10 cellular contexts compared by ENCODE assay signal in the genomic region with DNA sequence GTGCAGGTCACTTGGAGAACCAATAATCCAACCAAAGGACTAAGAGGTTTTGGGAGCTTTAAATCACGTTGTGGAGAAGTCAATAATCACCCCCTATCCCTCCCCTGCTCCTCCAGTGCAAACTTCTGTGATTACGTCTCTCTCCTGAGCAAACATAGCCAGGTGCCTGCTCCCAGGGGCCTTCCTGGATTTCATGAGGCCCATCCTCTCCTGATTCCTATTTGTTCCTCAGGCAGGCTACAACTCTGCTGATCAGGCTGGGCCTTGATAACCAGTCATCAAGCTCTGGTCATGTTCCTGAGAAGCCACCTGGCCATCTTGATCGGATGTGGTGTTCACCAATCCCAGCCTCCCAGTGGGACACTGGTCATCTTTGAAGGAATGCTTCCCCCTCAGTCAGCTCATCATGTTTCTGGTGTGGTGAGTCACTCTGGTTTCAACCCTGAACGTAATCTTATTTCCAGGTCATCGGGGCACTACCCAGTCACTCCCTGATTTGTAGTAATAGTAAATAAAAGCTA. TPM values are rescaled to one million over a fixed set of nuclear protein-coding genes. Genes with fewer than 3 reads are reported as not detected.
DNase-seq lines count a peak whose midpoint lies in the region; ATAC-seq and TF ChIP-seq lines count a peak whose summit lies in the region.
"Had no signal": no experiment of that assay in that cellular context is flagged by ENCODE, and none has a peak within 500 bp of the region (broad histone marks: within the 10 kb centered on the region; RNA-seq: fewer than 3 reads in every experiment).

No MANE protein-coding gene starts in this region.

- ATAC-seq in stimulated activated naive B cell treated with anti-CD40 and anti-IgM and Interleukin-4, amounts not matched to agents 10 μg/mL and 1 μg/mL and 100 μg/mL, for 72 hours (replicated peaks): no peak
- no peak for ATAC-seq in HG03097 (IDR thresholded peaks at IDR 0.05; ENCODE audit: low FRiP score, unreplicated experiment)

- TF ChIP-seq CTCF in HFFc6 (IDR thresholded peaks at IDR 0.05) (no peak), esophagus squamous epithelium (IDR thresholded peaks at IDR 0.05) (no peak)

- intact Hi-C loops in esophagus squamous epithelium (cut with DNase I): no loop called here

- peaks cover 7% of the 10 kb centered on the region; the same call in 1 of the 2 replicates for H3K27me3 Mint-ChIP-seq in HFFc6 (ENCODE audit: insufficient read depth)
- H3K27me3 Mint-ChIP-seq in stimulated activated naive B cell treated with anti-CD40 and anti-IgM and Interleukin-4, amounts not matched to agents 10 μg/mL and 1 μg/mL and 100 μg/mL, for 72 hours: no peaks in the 10 kb centered on the region
- H3K27me3 Mint-ChIP-seq: activated naive CD4-positive, alpha-beta T cell treated with anti-CD3 and anti-CD28 coated beads, Interleukin-2, amount 50 U/mL, for 24 hours had no signal

- DNase-seq in HFFc6: peak; percentile 66
- DNase-seq in RKO (ENCODE audit: low spot score): peak; percentile 88
- DNase-seq in esophagus squamous epithelium (lab: John Stamatoyannopoulos, UW): no peak
- no peak for DNase-seq in stimulated activated naive B cell treated with anti-CD40 and anti-IgM and Interleukin-4, amounts not matched to agents 10 μg/mL and 1 μg/mL and 100 μg/mL, for 72 hours
- DNase-seq in NK-92 (lab: John Stamatoyannopoulos, UW; ENCODE audit: unreplicated experiment): no peak
- DNase-seq in activated CD4-positive, alpha-beta T cell treated with anti-CD3 and anti-CD28 coated beads, Interleukin-2, amount 50 U/mL, for 4 hours: no peak
- no peak for DNase-seq in activated CD8-positive, alpha-beta memory T cell treated with anti-CD3 and anti-CD28 coated beads for 24 hours
- DNase-seq: retina had no signal

- H3K9me3 ChIP-seq in esophagus squamous epithelium: no peaks in the 10 kb centered on the region

- 49 to 58% methylated on average over 4 to 5 of the region's 5 CpGs for WGBS in esophagus squamous epithelium, 2 donors

- H3K27ac Mint-ChIP-seq in HFFc6: peak overlapping the region; percentile 74
- peak overlapping the region; percentile 15 for H3K27ac Mint-ChIP-seq in stimulated activated naive B cell treated with anti-CD40 and anti-IgM and Interleukin-4, amounts not matched to agents 10 μg/mL and 1 μg/mL and 100 μg/mL, for 72 hours
- H3K27ac Mint-ChIP-seq: activated naive CD4-positive, alpha-beta T cell treated with anti-CD3 and anti-CD28 coated beads, Interleukin-2, amount 50 U/mL, for 24 hours had no signal

- H3K36me3 Mint-ChIP-seq in HFFc6 (ENCODE audit: low read depth): no peaks in the 10 kb centered on the region
- H3K36me3 Mint-ChIP-seq in stimulated activated naive B cell treated with anti-CD40 and anti-IgM and Interleukin-4, amounts not matched to agents 10 μg/mL and 1 μg/mL and 100 μg/mL, for 72 hours: peaks cover 7 to 10% of the 10 kb centered on the region in 2 donors
- H3K36me3 Mint-ChIP-seq: activated naive CD4-positive, alpha-beta T cell treated with anti-CD3 and anti-CD28 coated beads, Interleukin-2, amount 50 U/mL, for 24 hours had no signal

- no peak for TF ChIP-seq POLR2A in esophagus squamous epithelium (IDR thresholded peaks at IDR 0.05)

- no peaks in the 10 kb centered on the region for H3K27me3 ChIP-seq in esophagus squamous epithelium

- H3K4me3 Mint-ChIP-seq in HFFc6: no peak overlapping the region
- H3K4me3 Mint-ChIP-seq in stimulated activated naive B cell treated with anti-CD40 and anti-IgM and Interleukin-4, amounts not matched to agents 10 μg/mL and 1 μg/mL and 100 μg/mL, for 72 hours: no peak overlapping the region
- H3K4me3 Mint-ChIP-seq: activated naive CD4-positive, alpha-beta T cell treated with anti-CD3 and anti-CD28 coated beads, Interleukin-2, amount 50 U/mL, for 24 hours had no signal

- H3K9me3 Mint-ChIP-seq in HFFc6: no peaks in the 10 kb centered on the region
- no peaks in the 10 kb centered on the region for H3K9me3 Mint-ChIP-seq in stimulated activated naive B cell treated with anti-CD40 and anti-IgM and Interleukin-4, amounts not matched to agents 10 μg/mL and 1 μg/mL and 100 μg/mL, for 72 hours
- H3K9me3 Mint-ChIP-seq: activated naive CD4-positive, alpha-beta T cell treated with anti-CD3 and anti-CD28 coated beads, Interleukin-2, amount 50 U/mL, for 24 hours had no signal

- no peaks in the 10 kb centered on the region for H3K36me3 ChIP-seq in esophagus squamous epithelium

- H3K4me3 ChIP-seq in esophagus squamous epithelium: no peak overlapping the region

- H3K4me1 Mint-ChIP-seq in HFFc6 (ENCODE audit: low read depth): peaks cover 31% of the 10 kb centered on the region
- H3K4me1 Mint-ChIP-seq in stimulated activated naive B cell treated with anti-CD40 and anti-IgM and Interleukin-4, amounts not matched to agents 10 μg/mL and 1 μg/mL and 100 μg/mL, for 72 hours: peaks cover 12 to 37% of the 10 kb centered on the region in 2 donors

- H3K4me1 ChIP-seq in esophagus squamous epithelium: peaks cover 23 to 43% (median 23%) of the 10 kb centered on the region in 3 donors

- H3K27ac ChIP-seq in esophagus squamous epithelium: peak overlapping the region; percentile 87 to 95 (median 92)

RNA-seq across cellular contexts. Expression of a gene that starts 2.9 kb away (rescaled TPM):
- total RNA-seq in HFFc6 (2021; fragmentation: NEBNext Ultra II Directional; extraction: Animal tissue kit (Norgen Biotek cat#: 25700)): 10 to 100 TPM; 17.6 to 23.3 (median 20.3) TPM
- total RNA-seq in esophagus squamous epithelium: 10 to 100 TPM; 15.1 to 27.4 (median 21.4) TPM

Comparison
In these comparisons a context has a peak if more than half of its experiments do, and no peak if none do; other contexts are left out.
1. DNase-seq: peak in HFFc6 (single experiment) and RKO (single experiment); none in esophagus squamous epithelium (single experiment), stimulated activated naive B cell treated with anti-CD40 and anti-IgM and Interleukin-4, amounts not matched to agents 10 μg/mL and 1 μg/mL and 100 μg/mL, for 72 hours (single experiment), NK-92 (single experiment), activated CD4-positive, alpha-beta T cell treated with anti-CD3 and anti-CD28 coated beads, Interleukin-2, amount 50 U/mL, for 4 hours (0 of 2) and activated CD8-positive, alpha-beta memory T cell treated with anti-CD3 and anti-CD28 coated beads for 24 hours (single experiment).